In the genomic region with DNA sequence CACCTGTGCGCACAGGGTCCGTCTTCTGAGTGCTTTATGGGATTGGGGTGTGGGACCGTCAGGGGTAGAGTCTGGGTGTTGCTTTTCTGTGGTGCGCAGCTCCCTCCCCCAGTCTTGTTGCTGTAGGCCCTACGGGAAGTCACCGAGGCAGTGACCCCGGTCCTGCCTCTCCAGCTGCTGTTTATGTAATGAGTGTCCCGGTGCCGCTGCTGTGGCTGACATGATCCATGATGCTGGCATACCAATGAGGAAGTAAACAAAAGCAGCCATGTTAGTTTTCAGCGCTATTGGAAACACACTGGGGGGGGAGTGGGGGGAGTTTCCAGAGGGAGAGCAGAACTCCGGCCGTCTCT, we compare ENCODE assay signal across 1 cellular context.
TF ChIP-seq lines count a peak whose summit lies in the region.

No MANE protein-coding gene starts in this region.

TF ChIP-seq in HepG2, 621 proteins besides CTCF, POLR2A, EP300 and RAD21 (continued from another document and continues in another):
- TF ChIP-seq KAT7 (CRISPR knock-in tag; IDR thresholded peaks at IDR 0.05; ENCODE audit: borderline replicate concordance) (no peak), PAF1 (CRISPR knock-in tag; IDR thresholded peaks at IDR 0.05) (no peak), MBD4 (IDR thresholded peaks at IDR 0.05; ENCODE audit: borderline replicate concordance, low read length) (no peak), ZNF776 (CRISPR knock-in tag; IDR thresholded peaks at IDR 0.05) (no peak), SYNCRIP (IDR thresholded peaks at IDR 0.05; ENCODE audit: insufficient read depth, low read depth, low read length) (no peak), CENPX (CRISPR knock-in tag; IDR thresholded peaks at IDR 0.05) (no peak), NR2F6 (IDR thresholded peaks at IDR 0.05) (no peak; the same call in 1 of the 2 replicates), NR2F6 (CRISPR knock-in tag; IDR thresholded peaks at IDR 0.05) (peak; percentile 59; the same call in 1 of the 2 replicates), CEBPG (CRISPR knock-in tag; IDR thresholded peaks at IDR 0.05) (no peak), CHD4 (IDR thresholded peaks at IDR 0.05; ENCODE audit: borderline replicate concordance, low read length) (no peak), MXD4 (CRISPR knock-in tag; IDR thresholded peaks at IDR 0.05) (no peak), SIX4 (CRISPR knock-in tag; IDR thresholded peaks at IDR 0.05) (no peak), ZBTB42 (CRISPR knock-in tag; IDR thresholded peaks at IDR 0.05) (no peak), PRDM15 (CRISPR knock-in tag; IDR thresholded peaks at IDR 0.05) (no peak), ZNF670 (CRISPR knock-in tag; IDR thresholded peaks at IDR 0.05; ENCODE audit: borderline replicate concordance) (no peak; the same call in 1 of the 2 replicates), ZNF788 (CRISPR knock-in tag; IDR thresholded peaks at IDR 0.05; ENCODE audit: borderline replicate concordance) (no peak), REPIN1 (CRISPR knock-in tag; IDR thresholded peaks at IDR 0.05; ENCODE audit: borderline replicate concordance, low read depth) (no peak), CEBPB (IDR thresholded peaks at IDR 0.05; ENCODE audit: borderline replicate concordance, low read depth, low read length) (no peak), TEAD2 (CRISPR knock-in tag; IDR thresholded peaks at IDR 0.05) (0 out of 2 replicates have a peak, but pooled peaks have one; percentile 36), MAFK (conservative IDR thresholded peaks at IDR 0.05 in 1 of 2, IDR thresholded peaks at IDR 0.05 in 1 of 2; ENCODE audit: low read length in 2 of 2) (no peak), NFKBIZ (CRISPR knock-in tag; IDR thresholded peaks at IDR 0.05) (no peak), NCOA2 (CRISPR knock-in tag; IDR thresholded peaks at IDR 0.05) (no peak; the same call in 1 of the 2 replicates), HOXA5 (CRISPR knock-in tag; IDR thresholded peaks at IDR 0.05) (no peak), ELF3 (CRISPR knock-in tag; IDR thresholded peaks at IDR 0.05) (peak; percentile 88), ISX (CRISPR knock-in tag; conservative IDR thresholded peaks at IDR 0.05) (no peak), THAP11 (CRISPR knock-in tag; IDR thresholded peaks at IDR 0.05) (peak; percentile 43; the same call in 1 of the 2 replicates), FOXA1 (IDR thresholded peaks at IDR 0.05) (no peak), FOXA1 (CRISPR knock-in tag; IDR thresholded peaks at IDR 0.05) (0 out of 2 replicates have a peak, but pooled peaks have one; percentile 15), ZNF777 (CRISPR knock-in tag; IDR thresholded peaks at IDR 0.05) (no peak), BORCS8-MEF2B (CRISPR knock-in tag; IDR thresholded peaks at IDR 0.05) (no peak), ZFP36 (IDR thresholded peaks at IDR 0.05; ENCODE audit: borderline replicate concordance, low read depth, low read length, partially characterized antibody) (no peak), KMT2A (CRISPR knock-in tag; IDR thresholded peaks at IDR 0.05) (no peak), NFYB (CRISPR knock-in tag; IDR thresholded peaks at IDR 0.05) (no peak), TFDP1 (CRISPR knock-in tag; IDR thresholded peaks at IDR 0.05; ENCODE audit: borderline replicate concordance) (no peak), RORA (CRISPR knock-in tag; IDR thresholded peaks at IDR 0.05) (no peak), ERF (CRISPR knock-in tag; IDR thresholded peaks at IDR 0.05) (no peak)
- TF ChIP-seq, protein P1, sequence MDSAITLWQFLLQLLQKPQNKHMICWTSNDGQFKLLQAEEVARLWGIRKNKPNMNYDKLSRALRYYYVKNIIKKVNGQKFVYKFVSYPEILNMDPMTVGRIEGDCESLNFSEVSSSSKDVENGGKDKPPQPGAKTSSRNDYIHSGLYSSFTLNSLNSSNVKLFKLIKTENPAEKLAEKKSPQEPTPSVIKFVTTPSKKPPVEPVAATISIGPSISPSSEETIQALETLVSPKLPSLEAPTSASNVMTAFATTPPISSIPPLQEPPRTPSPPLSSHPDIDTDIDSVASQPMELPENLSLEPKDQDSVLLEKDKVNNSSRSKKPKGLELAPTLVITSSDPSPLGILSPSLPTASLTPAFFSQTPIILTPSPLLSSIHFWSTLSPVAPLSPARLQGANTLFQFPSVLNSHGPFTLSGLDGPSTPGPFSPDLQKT (CRISPR knock-in tag; IDR thresholded peaks at IDR 0.05; ENCODE audit: borderline replicate concordance), result no peak
- TF ChIP-seq, protein P2, sequence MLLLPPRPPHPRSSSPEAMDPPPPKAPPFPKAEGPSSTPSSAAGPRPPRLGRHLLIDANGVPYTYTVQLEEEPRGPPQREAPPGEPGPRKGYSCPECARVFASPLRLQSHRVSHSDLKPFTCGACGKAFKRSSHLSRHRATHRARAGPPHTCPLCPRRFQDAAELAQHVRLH (CRISPR knock-in tag; IDR thresholded peaks at IDR 0.05; ENCODE audit: borderline replicate concordance, low read depth), result no peak
- TF ChIP-seq, protein P3, sequence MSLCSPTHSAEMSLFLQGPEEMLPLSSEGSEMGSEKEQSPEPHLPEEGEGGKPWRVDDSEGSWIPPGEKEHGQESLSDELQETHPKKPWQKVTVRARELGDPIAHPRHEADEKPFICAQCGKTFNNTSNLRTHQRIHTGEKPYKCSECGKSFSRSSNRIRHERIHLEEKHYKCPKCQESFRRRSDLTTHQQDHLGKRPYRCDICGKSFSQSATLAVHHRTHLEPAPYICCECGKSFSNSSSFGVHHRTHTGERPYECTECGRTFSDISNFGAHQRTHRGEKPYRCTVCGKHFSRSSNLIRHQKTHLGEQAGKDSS (CRISPR knock-in tag; IDR thresholded peaks at IDR 0.05; ENCODE audit: borderline replicate concordance, low read depth), result no peak
- TF ChIP-seq, protein P4, sequence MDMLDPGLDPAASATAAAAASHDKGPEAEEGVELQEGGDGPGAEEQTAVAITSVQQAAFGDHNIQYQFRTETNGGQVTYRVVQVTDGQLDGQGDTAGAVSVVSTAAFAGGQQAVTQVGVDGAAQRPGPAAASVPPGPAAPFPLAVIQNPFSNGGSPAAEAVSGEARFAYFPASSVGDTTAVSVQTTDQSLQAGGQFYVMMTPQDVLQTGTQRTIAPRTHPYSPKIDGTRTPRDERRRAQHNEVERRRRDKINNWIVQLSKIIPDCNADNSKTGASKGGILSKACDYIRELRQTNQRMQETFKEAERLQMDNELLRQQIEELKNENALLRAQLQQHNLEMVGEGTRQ (IDR thresholded peaks at IDR 0.05; ENCODE audit: low read depth, low read length), result no peak
- TF ChIP-seq, protein P4 (CRISPR knock-in tag; IDR thresholded peaks at IDR 0.05; ENCODE audit: borderline replicate concordance), result no peak
- TF ChIP-seq, protein P5, sequence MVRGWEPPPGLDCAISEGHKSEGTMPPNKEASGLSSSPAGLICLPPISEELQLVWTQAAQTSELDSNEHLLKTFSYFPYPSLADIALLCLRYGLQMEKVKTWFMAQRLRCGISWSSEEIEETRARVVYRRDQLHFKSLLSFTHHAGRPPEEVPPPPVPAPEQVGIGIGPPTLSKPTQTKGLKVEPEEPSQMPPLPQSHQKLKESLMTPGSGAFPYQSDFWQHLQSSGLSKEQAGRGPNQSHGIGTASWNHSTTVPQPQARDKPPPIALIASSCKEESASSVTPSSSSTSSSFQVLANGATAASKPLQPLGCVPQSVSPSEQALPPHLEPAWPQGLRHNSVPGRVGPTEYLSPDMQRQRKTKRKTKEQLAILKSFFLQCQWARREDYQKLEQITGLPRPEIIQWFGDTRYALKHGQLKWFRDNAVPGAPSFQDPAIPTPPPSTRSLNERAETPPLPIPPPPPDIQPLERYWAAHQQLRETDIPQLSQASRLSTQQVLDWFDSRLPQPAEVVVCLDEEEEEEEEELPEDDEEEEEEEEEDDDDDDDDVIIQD (CRISPR knock-in tag; IDR thresholded peaks at IDR 0.05; ENCODE audit: low read depth), result no peak
- TF ChIP-seq, protein P6, sequence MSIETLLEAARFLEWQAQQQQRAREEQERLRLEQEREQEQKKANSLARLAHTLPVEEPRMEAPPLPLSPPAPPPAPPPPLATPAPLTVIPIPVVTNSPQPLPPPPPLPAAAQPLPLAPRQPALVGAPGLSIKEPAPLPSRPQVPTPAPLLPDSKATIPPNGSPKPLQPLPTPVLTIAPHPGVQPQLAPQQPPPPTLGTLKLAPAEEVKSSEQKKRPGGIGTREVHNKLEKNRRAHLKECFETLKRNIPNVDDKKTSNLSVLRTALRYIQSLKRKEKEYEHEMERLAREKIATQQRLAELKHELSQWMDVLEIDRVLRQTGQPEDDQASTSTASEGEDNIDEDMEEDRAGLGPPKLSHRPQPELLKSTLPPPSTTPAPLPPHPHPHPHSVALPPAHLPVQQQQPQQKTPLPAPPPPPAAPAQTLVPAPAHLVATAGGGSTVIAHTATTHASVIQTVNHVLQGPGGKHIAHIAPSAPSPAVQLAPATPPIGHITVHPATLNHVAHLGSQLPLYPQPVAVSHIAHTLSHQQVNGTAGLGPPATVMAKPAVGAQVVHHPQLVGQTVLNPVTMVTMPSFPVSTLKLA (IDR thresholded peaks at IDR 0.05), result peak; percentile 45
- TF ChIP-seq, protein P7, sequence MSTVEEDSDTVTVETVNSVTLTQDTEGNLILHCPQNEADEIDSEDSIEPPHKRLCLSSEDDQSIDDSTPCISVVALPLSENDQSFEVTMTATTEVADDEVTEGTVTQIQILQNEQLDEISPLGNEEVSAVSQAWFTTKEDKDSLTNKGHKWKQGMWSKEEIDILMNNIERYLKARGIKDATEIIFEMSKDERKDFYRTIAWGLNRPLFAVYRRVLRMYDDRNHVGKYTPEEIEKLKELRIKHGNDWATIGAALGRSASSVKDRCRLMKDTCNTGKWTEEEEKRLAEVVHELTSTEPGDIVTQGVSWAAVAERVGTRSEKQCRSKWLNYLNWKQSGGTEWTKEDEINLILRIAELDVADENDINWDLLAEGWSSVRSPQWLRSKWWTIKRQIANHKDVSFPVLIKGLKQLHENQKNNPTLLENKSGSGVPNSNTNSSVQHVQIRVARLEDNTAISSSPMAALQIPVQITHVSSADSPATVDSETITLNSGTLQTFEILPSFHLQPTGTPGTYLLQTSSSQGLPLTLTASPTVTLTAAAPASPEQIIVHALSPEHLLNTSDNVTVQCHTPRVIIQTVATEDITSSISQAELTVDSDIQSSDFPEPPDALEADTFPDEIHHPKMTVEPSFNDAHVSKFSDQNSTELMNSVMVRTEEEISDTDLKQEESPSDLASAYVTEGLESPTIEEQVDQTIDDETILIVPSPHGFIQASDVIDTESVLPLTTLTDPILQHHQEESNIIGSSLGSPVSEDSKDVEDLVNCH (CRISPR knock-in tag; IDR thresholded peaks at IDR 0.05), result no peak
- TF ChIP-seq, protein P8, sequence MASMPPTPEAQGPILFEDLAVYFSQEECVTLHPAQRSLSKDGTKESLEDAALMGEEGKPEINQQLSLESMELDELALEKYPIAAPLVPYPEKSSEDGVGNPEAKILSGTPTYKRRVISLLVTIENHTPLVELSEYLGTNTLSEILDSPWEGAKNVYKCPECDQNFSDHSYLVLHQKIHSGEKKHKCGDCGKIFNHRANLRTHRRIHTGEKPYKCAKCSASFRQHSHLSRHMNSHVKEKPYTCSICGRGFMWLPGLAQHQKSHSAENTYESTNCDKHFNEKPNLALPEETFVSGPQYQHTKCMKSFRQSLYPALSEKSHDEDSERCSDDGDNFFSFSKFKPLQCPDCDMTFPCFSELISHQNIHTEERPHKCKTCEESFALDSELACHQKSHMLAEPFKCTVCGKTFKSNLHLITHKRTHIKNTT (CRISPR knock-in tag; IDR thresholded peaks at IDR 0.05), result no peak
- TF ChIP-seq, protein P9, sequence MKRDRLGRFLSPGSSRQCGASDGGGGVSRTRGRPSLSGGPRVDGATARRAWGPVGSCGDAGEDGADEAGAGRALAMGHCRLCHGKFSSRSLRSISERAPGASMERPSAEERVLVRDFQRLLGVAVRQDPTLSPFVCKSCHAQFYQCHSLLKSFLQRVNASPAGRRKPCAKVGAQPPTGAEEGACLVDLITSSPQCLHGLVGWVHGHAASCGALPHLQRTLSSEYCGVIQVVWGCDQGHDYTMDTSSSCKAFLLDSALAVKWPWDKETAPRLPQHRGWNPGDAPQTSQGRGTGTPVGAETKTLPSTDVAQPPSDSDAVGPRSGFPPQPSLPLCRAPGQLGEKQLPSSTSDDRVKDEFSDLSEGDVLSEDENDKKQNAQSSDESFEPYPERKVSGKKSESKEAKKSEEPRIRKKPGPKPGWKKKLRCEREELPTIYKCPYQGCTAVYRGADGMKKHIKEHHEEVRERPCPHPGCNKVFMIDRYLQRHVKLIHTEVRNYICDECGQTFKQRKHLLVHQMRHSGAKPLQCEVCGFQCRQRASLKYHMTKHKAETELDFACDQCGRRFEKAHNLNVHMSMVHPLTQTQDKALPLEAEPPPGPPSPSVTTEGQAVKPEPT (CRISPR knock-in tag; IDR thresholded peaks at IDR 0.05; ENCODE audit: low read depth), result no peak
